ENCODE assay signal across 8 cellular contexts in the genomic region with DNA sequence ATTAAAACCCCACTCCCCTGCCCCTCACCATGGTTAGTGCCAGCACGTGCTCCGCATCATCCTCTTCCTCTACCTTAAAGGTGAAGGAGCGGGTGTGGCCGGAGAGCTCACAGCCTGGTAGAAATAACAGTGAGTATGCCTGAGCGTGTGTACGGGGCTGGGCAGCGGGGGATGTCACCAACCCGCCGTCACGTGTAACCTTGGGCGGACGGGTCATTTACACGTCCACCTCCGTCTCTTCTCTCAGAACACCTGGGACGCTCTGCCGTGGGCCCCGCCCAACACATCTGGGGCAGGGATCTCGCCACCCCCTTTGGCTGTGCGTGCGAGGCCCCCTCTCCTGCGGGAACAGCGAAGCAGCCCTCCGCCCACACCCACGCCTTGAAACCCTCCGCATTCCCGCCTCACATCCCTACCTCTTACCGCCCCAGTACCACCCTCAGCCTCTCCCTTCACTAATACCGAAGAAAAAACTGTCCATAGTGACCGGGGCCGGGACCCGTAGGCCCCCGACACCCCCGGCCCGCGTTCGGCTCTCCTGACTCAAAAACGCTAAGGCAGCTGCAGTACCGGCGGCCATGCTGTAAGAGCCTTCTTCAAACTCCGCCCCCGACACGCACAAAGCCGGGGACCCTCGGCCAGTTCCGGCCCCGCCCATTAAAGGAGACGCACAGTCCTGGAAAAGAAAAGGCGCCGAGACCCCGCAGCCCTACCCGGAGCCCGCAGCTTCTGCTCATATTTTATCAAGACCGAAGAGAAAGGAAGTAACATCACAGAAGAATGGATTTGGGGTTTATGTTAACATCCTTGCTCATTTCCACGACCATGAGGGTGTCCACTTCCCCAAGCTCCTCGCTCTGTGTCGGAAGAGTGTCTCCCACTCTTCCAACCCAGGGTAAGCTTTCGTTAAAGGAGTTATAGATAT. TPM values are rescaled to one million over a fixed set of nuclear protein-coding genes. Genes with fewer than 3 reads are reported as not detected.
DNase-seq lines count a peak whose midpoint lies in the region; ATAC-seq and TF ChIP-seq lines count a peak whose summit lies in the region.

A gene with protein sequence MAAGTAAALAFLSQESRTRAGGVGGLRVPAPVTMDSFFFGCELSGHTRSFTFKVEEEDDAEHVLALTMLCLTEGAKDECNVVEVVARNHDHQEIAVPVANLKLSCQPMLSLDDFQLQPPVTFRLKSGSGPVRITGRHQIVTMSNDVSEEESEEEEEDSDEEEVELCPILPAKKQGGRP (minus strand): TSS at position 636 of the 925 bp plus-strand sequence. CDS start 56 bp downstream, at position 580.

- ATAC-seq in left cardiac atrium (peak; percentile 70 to 73), upper lobe of left lung (ENCODE audit: low FRiP score in 2 of 2) (peak; percentile 63 to 81)

- peak; percentile 81 for DNase-seq in EH (ENCODE audit: low read depth)
- peak; percentile 74 for DNase-seq in H4 (ENCODE audit: low spot score)
- peak; percentile 44 for DNase-seq in NCI-H1048 (lab: John Stamatoyannopoulos, UW)
- DNase-seq in left cardiac atrium = peak; percentile 91
- DNase-seq in prostate gland (ENCODE audit: low spot score) = peak; percentile 83
- peak; percentile 83 to 90 for DNase-seq in upper lobe of left lung

- H3K4me1 ChIP-seq in prostate gland (replicated peaks) (peaks cover 5% of the 10 kb centered on the region), upper lobe of left lung (peaks cover 47 to 59% (median 49%) of the 10 kb centered on the region in 4 donors)

- H3K27ac ChIP-seq in adipose tissue (ENCODE audit: low read depth, low read length) (no peak within 1 kb of the TSS), prostate gland (peak within 1 kb of the TSS; percentile 39 to 53), upper lobe of left lung (peak within 1 kb of the TSS in 3 of 4 donors; percentile 28 to 65 (median 48))

- intact Hi-C loops in T-helper 1 cell treated with Interleukin-12 subunit alpha and Interleukin-12 subunit beta and Interleukin-4 antibody, amounts not matched to agents 30 ng/mL and 1 ng/mL, for 36 hours (cut with micrococcal nuclease) = loop anchor here (1.0 to 10.0 kb wide), 10 partner anchors 35 to 1072 kb away; a partner anchor contains a TSS
- intact Hi-C loops in left cardiac atrium (cut with DNase I) (no loop called here), prostate gland (cut with DNase I) (loop anchor here (5.0 kb wide), 3 partner anchors 34 to 571 kb away; a partner anchor contains a TSS)

- H3K36me3 ChIP-seq in prostate gland (peaks cover 0 to 4% of the 10 kb centered on the region in 2 donors), upper lobe of left lung (peaks cover 4 to 41% (median 26%) of the 10 kb centered on the region in 4 donors)

- TF ChIP-seq POLR2A in prostate gland (IDR thresholded peaks at IDR 0.05) (no peak), upper lobe of left lung (IDR thresholded peaks at IDR 0.05) (peak in 1 of 4 donors; percentile 11)

- no peak for TF ChIP-seq EP300 in upper lobe of left lung (IDR thresholded peaks at IDR 0.05)

- TF ChIP-seq CTCF in prostate gland (IDR thresholded peaks at IDR 0.05) (peak in 2 of 4 experiments; percentile 27), upper lobe of left lung (IDR thresholded peaks at IDR 0.05) (no peak)

- WGBS in adipose tissue, 3 donors = 1 to 2% (median 1%) methylated on average over 57 of the region's 57 CpGs
- WGBS in prostate gland = 1% methylated on average over 57 of the region's 57 CpGs
- WGBS in upper lobe of left lung, 2 donors = 2 to 3% methylated on average over 33 to 51 of the region's 57 CpGs

- no peaks in the 10 kb centered on the region for H3K27me3 ChIP-seq in prostate gland (replicated peaks; ENCODE audit: insufficient read depth)
- H3K27me3 ChIP-seq in upper lobe of left lung = peaks cover 0 to 17% (median 6%) of the 10 kb centered on the region in 4 donors

- H3K4me3 ChIP-seq in prostate gland = peak within 1 kb of the TSS; percentile 57 to 59
- H3K4me3 ChIP-seq in upper lobe of left lung = peak within 1 kb of the TSS; percentile 52 to 67 (median 62)

- H3K9me3 ChIP-seq in prostate gland (no peaks in the 10 kb centered on the region), upper lobe of left lung (no peaks in the 10 kb centered on the region)

RNA-seq across cellular contexts. Expression of the gene that starts here (rescaled TPM):
- 98.0 and 99.4 TPM in 2 replicates for total RNA-seq in H4 (2014; rRNA removed; shearing (Covaris generic))
- total RNA-seq in T-helper 1 cell treated with Interleukin-12 subunit alpha and Interleukin-12 subunit beta and Interleukin-4 antibody, amounts not matched to agents 30 ng/mL and 1 ng/mL, for 36 hours = 33.3 and 35.2 TPM in 2 replicates
- polyA plus RNA-seq in adipose tissue = 10 to 100 TPM; 18.1 to 38.1 (median 26.5) TPM
- total RNA-seq in left cardiac atrium (10 to 100 TPM; 15.2 to 18.8 TPM), prostate gland (10 to 100 TPM; 43.7 to 47.4 TPM), upper lobe of left lung (10 to 100 TPM in 5 of 6 donors, 1 to 10 TPM in 1; 8.4 to 22.7 (median 16.8) TPM)

Comparison
In these comparisons a context has a peak if more than half of its experiments do, and no peak if none do; other contexts are left out.
1. intact Hi-C loops: an anchor here in T-helper 1 cell treated with Interleukin-12 subunit alpha and Interleukin-12 subunit beta and Interleukin-4 antibody, amounts not matched to agents 30 ng/mL and 1 ng/mL, for 36 hours (1.0 to 10.0 kb wide) and prostate gland (5.0 kb wide); none called in left cardiac atrium.